1 cellular context compared by ENCODE assay signal in genomic region chr5:145510769-145511168, GRCh38.
TF ChIP-seq lines count a peak whose summit lies in the region.

No MANE protein-coding gene starts in this region.

TF ChIP-seq in SK-N-SH treated with all-trans-retinoic acid at 6 μM for 48 hours, 23 proteins besides CTCF, POLR2A, EP300 and RAD21:
- no peak for TF ChIP-seq ZFP3 (CRISPR knock-in tag; IDR thresholded peaks at IDR 0.05)
- TF ChIP-seq OSR1 (CRISPR knock-in tag; IDR thresholded peaks at IDR 0.05) = no peak
- no peak for TF ChIP-seq GLIS3 (CRISPR knock-in tag; IDR thresholded peaks at IDR 0.05)
- no peak for TF ChIP-seq ZFP30 (CRISPR knock-in tag; IDR thresholded peaks at IDR 0.05)
- TF ChIP-seq POU6F1 (CRISPR knock-in tag; IDR thresholded peaks at IDR 0.05; ENCODE audit: borderline replicate concordance, low read depth) = no peak
- no peak for TF ChIP-seq TCF4 (CRISPR knock-in tag; IDR thresholded peaks at IDR 0.05; ENCODE audit: borderline replicate concordance)
- TF ChIP-seq PATZ1 (CRISPR knock-in tag; IDR thresholded peaks at IDR 0.05; ENCODE audit: borderline replicate concordance) = no peak
- TF ChIP-seq SNAI2 (CRISPR knock-in tag; IDR thresholded peaks at IDR 0.05) = no peak
- no peak for TF ChIP-seq BACH2 (CRISPR knock-in tag; IDR thresholded peaks at IDR 0.05; ENCODE audit: borderline replicate concordance)
- TF ChIP-seq CSRNP3 (CRISPR knock-in tag; IDR thresholded peaks at IDR 0.05) = no peak
- TF ChIP-seq RARB (CRISPR knock-in tag; IDR thresholded peaks at IDR 0.05) = no peak
- TF ChIP-seq ZNF8 (CRISPR knock-in tag; IDR thresholded peaks at IDR 0.05) = no peak
- TF ChIP-seq ISL1 (CRISPR knock-in tag; IDR thresholded peaks at IDR 0.05) = no peak
- TF ChIP-seq ZNF565 (CRISPR knock-in tag; conservative IDR thresholded peaks at IDR 0.05; ENCODE audit: low read depth) = no peak
